19 cellular contexts compared by ENCODE assay signal in the genomic region with DNA sequence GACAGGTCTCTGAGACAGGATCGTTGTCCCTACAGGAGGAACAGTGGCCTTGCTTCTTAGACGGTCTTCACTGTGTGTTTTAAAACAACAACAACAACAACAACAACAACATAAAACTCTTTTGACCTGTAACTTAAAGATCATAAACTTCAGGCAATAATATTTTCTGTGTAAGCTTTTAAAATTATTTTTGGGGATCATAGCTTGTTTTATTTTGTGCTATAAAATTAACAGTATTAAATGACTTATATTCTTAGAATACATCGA. TPM values are rescaled to one million over a fixed set of nuclear protein-coding genes. Genes with fewer than 3 reads are reported as not detected.
DNase-seq lines count a peak whose midpoint lies in the region; ATAC-seq, FAIRE-seq and TF ChIP-seq lines count a peak whose summit lies in the region.
"Had no signal": no experiment of that assay in that cellular context is flagged by ENCODE, and none has a peak within 500 bp of the region (broad histone marks: within the 10 kb centered on the region; RNA-seq: fewer than 3 reads in every experiment).

No MANE protein-coding gene starts in this region.

- H3K36me3 ChIP-seq in Caco-2 (ENCODE audit: control insufficient read depth, insufficient read depth, low read length) (peaks cover 4% of the 10 kb centered on the region), SK-N-MC (ENCODE audit: insufficient read depth, low read length) (peaks cover 56% of the 10 kb centered on the region), HepG2 (replicated peaks in 1 of 2; ENCODE audit: control insufficient read depth in 1 of 2, insufficient read depth in 2 of 2, low read length in 2 of 2) (peaks cover 1 to 9% of the 10 kb centered on the region in 2 experiments), gastrocnemius medialis (peaks cover 0 to 29% of the 10 kb centered on the region in 2 donors)

- 31% methylated on average over 3 of the region's 3 CpGs for WGBS in HepG2 (ENCODE audit: low lambda C conversion rate)

- TF ChIP-seq EP300 in HepG2 (IDR thresholded peaks at IDR 0.05; ENCODE audit: low read depth in 2 of 2, low read length in 2 of 2) = no peak
- no peak for TF ChIP-seq EP300 in HepG2 (CRISPR knock-in tag; IDR thresholded peaks at IDR 0.05; ENCODE audit: borderline replicate concordance)

- BruUV-seq in Caco-2 (replicated peaks; lab: Mats Ljungman, UMichigan) (no TSS peak), HepG2 (replicated peaks; lab: Mats Ljungman, UMichigan) (no TSS peak)

- POLR2A ChIA-PET in Caco-2 (lab: Charles Lee) (interaction anchor here (1.2 kb wide), 1 partner anchor 29 kb away, joined by 3 read pairs; the partner anchor contains the start of gene LZTR1), HepG2 (lab: Yijun Ruan, JAX) (interaction anchor here (0.7 to 5.0 kb wide), 6 partner anchors 10 to 68 kb away, joined by 3 to 14 read pairs (median 7); partner anchors contain the start of genes CRKL, LZTR1 and THAP7)

- TF ChIP-seq RAD21 in HepG2 (CRISPR knock-in tag; IDR thresholded peaks at IDR 0.05) = no peak

- TF ChIP-seq POLR2A in HepG2 (IDR thresholded peaks at IDR 0.05; ENCODE audit: insufficient read depth in 1 of 2, low read depth in 2 of 2, low read length in 2 of 2) = no peak
- TF ChIP-seq POLR2A in gastrocnemius medialis (IDR thresholded peaks at IDR 0.05) = no peak

- peaks cover 11% of the 10 kb centered on the region for H3K4me1 Mint-ChIP-seq in Caco-2 (ENCODE audit: low read depth, unreplicated experiment)

- in situ Hi-C loops in HepG2 (cut with HindIII; ENCODE audit: extremely low pct_ligation_motif_present, low pct_unique_long_range_greater_than_20kb) (loop anchor here (5.0 kb wide), 1 partner anchor 36 kb away; the partner anchor contains the start of gene CRKL), gastrocnemius medialis (cut with MboI; ENCODE audit: low sequenced_read_pairs in 4 of 4) (no loop called here)

- no peak overlapping the region for H2AFZ ChIP-seq in HepG2 (ENCODE audit: low read length)
- H2AFZ ChIP-seq: GM23248 had no signal

- H3K27me3 Mint-ChIP-seq in Caco-2 (ENCODE audit: insufficient read depth, unreplicated experiment) = no peaks in the 10 kb centered on the region

- H3K27me3 ChIP-seq in Caco-2 (replicated peaks; ENCODE audit: control insufficient read depth, insufficient read depth, low read length) = no peaks in the 10 kb centered on the region
- H3K27me3 ChIP-seq in HepG2 (ENCODE audit: control insufficient read depth in 1 of 2, insufficient read depth in 2 of 2, low read length in 2 of 2) = no peaks in the 10 kb centered on the region; a peak in 1 of 5 replicates
- H3K27me3 ChIP-seq in gastrocnemius medialis = no peaks in the 10 kb centered on the region

- TF ChIP-seq CTCF in Caco-2 (IDR thresholded peaks at IDR 0.05; ENCODE audit: insufficient read depth in 1 of 2, low read depth in 1 of 2, low read length in 1 of 2, severe bottlenecking in 1 of 2, unreplicated experiment in 1 of 2) (no peak), HepG2 (CRISPR knock-in tag; IDR thresholded peaks at IDR 0.05) (no peak), gastrocnemius medialis (IDR thresholded peaks at IDR 0.05 in 4 of 5, conservative IDR thresholded peaks at IDR 0.05 in 1 of 5) (no peak), coronary artery (IDR thresholded peaks at IDR 0.05) (no peak)

- H3K4me3 ChIP-seq in Caco-2 (ENCODE audit: low read depth, low read length) (no peak overlapping the region), SK-N-MC (no peak overlapping the region), HepG2 (replicated peaks in 1 of 3; ENCODE audit: insufficient read depth in 1 of 3, low read depth in 2 of 3, low read length in 3 of 3) (peak overlapping the region in 2 of 3 experiments; percentile 8 to 15; a peak in 2 of 6 replicates), gastrocnemius medialis (no peak overlapping the region), coronary artery (no peak overlapping the region)
- H3K4me3 ChIP-seq: A549, GM12878, GM23248 had no signal

- intact Hi-C loops in Caco-2 (cut with micrococcal nuclease; ENCODE audit: unreplicated experiment) = loop anchor here (5.0 kb wide), 2 partner anchors 66 to 96 kb away; partner anchors contain the start of genes PI4KA and SNAP29
- intact Hi-C loops in HepG2 (cut with micrococcal nuclease; ENCODE audit: unreplicated experiment) = loop anchor here (10.0 kb wide), 1 partner anchor 178 kb away; the partner anchor contains the start of gene SERPIND1
- intact Hi-C loops in gastrocnemius medialis (cut with DNase I; ENCODE audit: low total_unique reads) = loop anchor here (2.0 to 10.0 kb wide), 2 partner anchors 34 to 68 kb away; no protein-coding TSS in a partner anchor

- DNase-seq in Caco-2 (no peak), SK-N-MC (ENCODE audit: low read depth, low spot score) (no peak), HepG2 (ENCODE audit: low spot score) (no peak), gastrocnemius medialis (no peak), coronary artery (ENCODE audit: low spot score) (no peak), OCI-M1 (lab: John Stamatoyannopoulos, UW) (no peak), germinal center (ENCODE audit: low spot score) (no peak)
- DNase-seq: COR-L47, NCI-H1436 treated with DMSO at 0.1 percent for 48 hours, NCI-H2081 treated with DMSO at 0.1 percent for 48 hours, NCI-H345, NCI-H526 treated with DMSO at 0.1 percent for 48 hours, Right ventricle myocardium superior had no signal

- ATAC-seq in HepG2 (no peak), gastrocnemius medialis (no peak), GM19455 (IDR thresholded peaks at IDR 0.05; ENCODE audit: unreplicated experiment) (no peak)
- ATAC-seq: A549, GM12878 had no signal

- H3K9me3 Mint-ChIP-seq in Caco-2 (ENCODE audit: unreplicated experiment) = no peaks in the 10 kb centered on the region

- no peak overlapping the region for H3K4me3 Mint-ChIP-seq in Caco-2 (ENCODE audit: unreplicated experiment)

- no peak for FAIRE-seq in HepG2 (lab: Jason Lieb, UNC)
- FAIRE-seq: A549, GM12878, HTR-8/SVneo had no signal

- peak overlapping the region; percentile 72 for H3K4me2 ChIP-seq in HepG2 (ENCODE audit: low read depth, low read length)

- peak overlapping the region; percentile 57 for H3K27ac Mint-ChIP-seq in Caco-2 (ENCODE audit: unreplicated experiment)

- peaks cover 76% of the 10 kb centered on the region for H3K79me2 ChIP-seq in HepG2 (ENCODE audit: insufficient read depth, low read length)

- H3K4me1 ChIP-seq in Caco-2 (peaks cover 73% of the 10 kb centered on the region), HepG2 (ENCODE audit: insufficient read depth, low read length) (peaks cover 88% of the 10 kb centered on the region), gastrocnemius medialis (peaks cover 50 to 56% of the 10 kb centered on the region in 2 donors)

- H3K27ac ChIP-seq in SK-N-MC (peak overlapping the region; percentile 74), HepG2 (ENCODE audit: extremely low read length, insufficient read depth, low read length) (peak overlapping the region; percentile 82), gastrocnemius medialis (peak overlapping the region; percentile 59 to 76 (median 73)), coronary artery (no peak overlapping the region)
- H3K27ac ChIP-seq: C4-2B had no signal

- no peak overlapping the region for H3K9ac ChIP-seq in SK-N-MC (ENCODE audit: insufficient read length)
- peak overlapping the region; percentile 58 for H3K9ac ChIP-seq in HepG2 (ENCODE audit: insufficient read depth, low read depth, low read length)
- H3K9ac ChIP-seq: GM23248 had no signal

- H3K9me3 ChIP-seq in Caco-2 (no peaks in the 10 kb centered on the region), SK-N-MC (ENCODE audit: low read depth, low read length) (no peaks in the 10 kb centered on the region), HepG2 (ENCODE audit: low read length) (no peaks in the 10 kb centered on the region), gastrocnemius medialis (no peaks in the 10 kb centered on the region)
- H3K9me3 ChIP-seq: A549 had no signal

- CTCF ChIA-PET in Caco-2 (lab: Charles Lee) = no interaction called here
- CTCF ChIA-PET in HepG2 (lab: Yijun Ruan, JAX; ENCODE audit: low intra/inter-chr PET ratio, low total read pairs) = interaction anchor here (0.6 kb wide), 1 partner anchor 9 kb away, joined by 3 read pairs; no protein-coding TSS in a partner anchor

- peaks cover 87% of the 10 kb centered on the region for H3K36me3 Mint-ChIP-seq in Caco-2 (ENCODE audit: insufficient read depth, unreplicated experiment)

- H4K20me1 ChIP-seq in HepG2 (ENCODE audit: insufficient read depth, low read length) = peaks cover 17% of the 10 kb centered on the region

RNA-seq across cellular contexts. Expression of gene AIFM3, which starts 13.8 kb away (rescaled TPM):
- total RNA-seq in Caco-2 (2022) = 0.73 and 3.0 TPM in 2 replicates
- 11.0 and 15.3 TPM in 2 replicates for total RNA-seq in HepG2 (2016; rRNA removed; fragmentation: Illumina TruSeq; extraction: Trizol)
- 11.0 and 11.3 TPM in 2 replicates for total RNA-seq in HepG2 (2016; cell fraction: cytosol; rRNA removed; fragmentation: Illumina TruSeq; extraction: Trizol; ENCODE audit: low read depth)
- total RNA-seq in HepG2 (2016; cell fraction: insoluble cytoplasmic fraction; rRNA removed; fragmentation: Illumina TruSeq; extraction: Trizol) = 8.7 and 17.7 TPM in 2 replicates
- 18.9 and 20.5 TPM in 2 replicates for total RNA-seq in HepG2 (2016; cell fraction: membrane; rRNA removed; fragmentation: Illumina TruSeq; extraction: Trizol)
- 17.3 and 19.2 TPM in 2 replicates for total RNA-seq in HepG2 (2016; cell fraction: nucleus; rRNA removed; fragmentation: Illumina TruSeq; extraction: Trizol)
- polyA plus RNA-seq in HepG2 (2011; rRNA removed) = 9.0 and 12.0 TPM in 2 replicates
- 9.9 and 12.9 TPM in 2 replicates for polyA plus RNA-seq in HepG2 (2011; cell fraction: cytosol; rRNA removed)
- 124 and 135 TPM in 2 replicates for polyA plus RNA-seq in HepG2 (2011; cell fraction: nucleus; rRNA removed)
- polyA plus RNA-seq in HepG2 (2012) = 9.3 and 10.2 TPM in 2 replicates
- polyA plus RNA-seq in HepG2 (2016; cell fraction: cytosol; fragmentation: Illumina TruSeq; extraction: Trizol; ENCODE audit: low read depth) = 9.8 and 11.5 TPM in 2 replicates
- polyA plus RNA-seq in HepG2 (2016; cell fraction: insoluble cytoplasmic fraction; fragmentation: Illumina TruSeq; extraction: Trizol; ENCODE audit: low read depth) = 8.2 and 11.1 TPM in 2 replicates
- 16.8 and 17.1 TPM in 2 replicates for polyA plus RNA-seq in HepG2 (2016; cell fraction: membrane; fragmentation: Illumina TruSeq; extraction: Trizol; ENCODE audit: low read depth)
- polyA plus RNA-seq in HepG2 (2016; cell fraction: nucleus; fragmentation: Illumina TruSeq; extraction: Trizol; ENCODE audit: insufficient read depth, low read depth) = 45.0 and 47.7 TPM in 2 replicates
- 0.07 and 13.9 TPM in 2 replicates for polyA minus RNA-seq in HepG2 (2011; rRNA and poly(A)+ RNA removed; ENCODE audit: low replicate concordance)
- 6.5 and 6.6 TPM in 2 replicates for polyA minus RNA-seq in HepG2 (2011; cell fraction: cytosol; rRNA and poly(A)+ RNA removed)
- polyA minus RNA-seq in HepG2 (2011; cell fraction: nucleus; rRNA and poly(A)+ RNA removed) = 18.9 and 19.3 TPM in 2 replicates
- total RNA-seq in gastrocnemius medialis = under 1 TPM in 2 of 4 donors, not detected in 2; 0.22 to 0.42 TPM
- polyA plus RNA-seq: GM23248 had no signal

RNA-seq across cellular contexts. Expression of gene LZTR1, which starts 28.8 kb away (rescaled TPM):
- 37.2 and 41.3 TPM in 2 replicates for total RNA-seq in Caco-2 (2022)
- 12.0 and 22.4 TPM in 2 replicates for total RNA-seq in HepG2 (2016; rRNA removed; fragmentation: Illumina TruSeq; extraction: Trizol)
- 6.7 and 7.2 TPM in 2 replicates for total RNA-seq in HepG2 (2016; cell fraction: cytosol; rRNA removed; fragmentation: Illumina TruSeq; extraction: Trizol; ENCODE audit: low read depth)
- total RNA-seq in HepG2 (2016; cell fraction: insoluble cytoplasmic fraction; rRNA removed; fragmentation: Illumina TruSeq; extraction: Trizol) = 11.0 and 24.0 TPM in 2 replicates
- 7.2 and 7.5 TPM in 2 replicates for total RNA-seq in HepG2 (2016; cell fraction: membrane; rRNA removed; fragmentation: Illumina TruSeq; extraction: Trizol)
- 24.0 and 31.5 TPM in 2 replicates for total RNA-seq in HepG2 (2016; cell fraction: nucleus; rRNA removed; fragmentation: Illumina TruSeq; extraction: Trizol)
- polyA plus RNA-seq in HepG2 (2011; rRNA removed) = 21.8 and 36.0 TPM in 2 replicates
- polyA plus RNA-seq in HepG2 (2011; cell fraction: cytosol; rRNA removed) = 7.8 and 11.5 TPM in 2 replicates
- polyA plus RNA-seq in HepG2 (2011; cell fraction: nucleus; rRNA removed) = 218 and 255 TPM in 2 replicates
- polyA plus RNA-seq in HepG2 (2012) = 16.0 and 20.8 TPM in 2 replicates
- 1.7 and 1.9 TPM in 2 replicates for polyA plus RNA-seq in HepG2 (2016; cell fraction: cytosol; fragmentation: Illumina TruSeq; extraction: Trizol; ENCODE audit: low read depth)
- polyA plus RNA-seq in HepG2 (2016; cell fraction: insoluble cytoplasmic fraction; fragmentation: Illumina TruSeq; extraction: Trizol; ENCODE audit: low read depth) = 10.7 and 13.3 TPM in 2 replicates
- polyA plus RNA-seq in HepG2 (2016; cell fraction: membrane; fragmentation: Illumina TruSeq; extraction: Trizol; ENCODE audit: low read depth) = 3.5 and 4.4 TPM in 2 replicates
- polyA plus RNA-seq in HepG2 (2016; cell fraction: nucleus; fragmentation: Illumina TruSeq; extraction: Trizol; ENCODE audit: insufficient read depth, low read depth) = 85.8 and 92.2 TPM in 2 replicates
- 28.9 and 51.0 TPM in 2 replicates for polyA minus RNA-seq in HepG2 (2011; rRNA and poly(A)+ RNA removed; ENCODE audit: low replicate concordance)
- 12.1 and 13.7 TPM in 2 replicates for polyA minus RNA-seq in HepG2 (2011; cell fraction: cytosol; rRNA and poly(A)+ RNA removed)
- polyA minus RNA-seq in HepG2 (2011; cell fraction: nucleus; rRNA and poly(A)+ RNA removed) = 71.7 and 79.9 TPM in 2 replicates
- total RNA-seq in gastrocnemius medialis = 10 to 100 TPM; 25.4 to 36.4 (median 26.3) TPM

RNA-seq across cellular contexts. Expression of gene CRKL, which starts 36.1 kb away (rescaled TPM):
- 76.0 and 82.7 TPM in 2 replicates for total RNA-seq in Caco-2 (2022)
- total RNA-seq in HepG2 (2016; rRNA removed; fragmentation: Illumina TruSeq; extraction: Trizol) = 60.6 and 75.5 TPM in 2 replicates
- total RNA-seq in HepG2 (2016; cell fraction: cytosol; rRNA removed; fragmentation: Illumina TruSeq; extraction: Trizol; ENCODE audit: low read depth) = 31.3 and 33.5 TPM in 2 replicates
- total RNA-seq in HepG2 (2016; cell fraction: insoluble cytoplasmic fraction; rRNA removed; fragmentation: Illumina TruSeq; extraction: Trizol) = 61.8 and 67.5 TPM in 2 replicates
- total RNA-seq in HepG2 (2016; cell fraction: membrane; rRNA removed; fragmentation: Illumina TruSeq; extraction: Trizol) = 27.3 and 27.5 TPM in 2 replicates
- 33.6 and 40.5 TPM in 2 replicates for total RNA-seq in HepG2 (2016; cell fraction: nucleus; rRNA removed; fragmentation: Illumina TruSeq; extraction: Trizol)
- 35.0 and 37.4 TPM in 2 replicates for polyA plus RNA-seq in HepG2 (2011; rRNA removed)
- polyA plus RNA-seq in HepG2 (2011; cell fraction: cytosol; rRNA removed) = 27.9 and 33.2 TPM in 2 replicates
- 28.4 and 33.0 TPM in 2 replicates for polyA plus RNA-seq in HepG2 (2011; cell fraction: nucleus; rRNA removed)
- polyA plus RNA-seq in HepG2 (2012) = 35.2 and 35.3 TPM in 2 replicates
- polyA plus RNA-seq in HepG2 (2016; cell fraction: cytosol; fragmentation: Illumina TruSeq; extraction: Trizol; ENCODE audit: low read depth) = 1.8 and 2.0 TPM in 2 replicates
- polyA plus RNA-seq in HepG2 (2016; cell fraction: insoluble cytoplasmic fraction; fragmentation: Illumina TruSeq; extraction: Trizol; ENCODE audit: low read depth) = 51.7 and 54.5 TPM in 2 replicates
- polyA plus RNA-seq in HepG2 (2016; cell fraction: membrane; fragmentation: Illumina TruSeq; extraction: Trizol; ENCODE audit: low read depth) = 8.2 and 8.3 TPM in 2 replicates
- polyA plus RNA-seq in HepG2 (2016; cell fraction: nucleus; fragmentation: Illumina TruSeq; extraction: Trizol; ENCODE audit: insufficient read depth, low read depth) = 43.1 and 45.5 TPM in 2 replicates
- polyA minus RNA-seq in HepG2 (2011; rRNA and poly(A)+ RNA removed; ENCODE audit: low replicate concordance) = 24.4 and 79.1 TPM in 2 replicates
- 48.4 and 52.7 TPM in 2 replicates for polyA minus RNA-seq in HepG2 (2011; cell fraction: cytosol; rRNA and poly(A)+ RNA removed)
- polyA minus RNA-seq in HepG2 (2011; cell fraction: nucleus; rRNA and poly(A)+ RNA removed) = 20.6 and 30.0 TPM in 2 replicates
- total RNA-seq in gastrocnemius medialis = 100 to 1,000 TPM in 1 of 4 donors, 10 to 100 TPM in 3; 73.3 to 109 (median 84.7) TPM

RNA-seq across cellular contexts. Expression of gene THAP7, which starts 48.6 kb away (rescaled TPM):
- total RNA-seq in Caco-2 (2022) (29.1 and 30.6 TPM in 2 replicates), HepG2 (2016; rRNA removed; fragmentation: Illumina TruSeq; extraction: Trizol) (20.4 and 25.5 TPM in 2 replicates), gastrocnemius medialis (10 to 100 TPM; 44.8 to 76.2 (median 61.7) TPM)
- 10.9 and 13.4 TPM in 2 replicates for total RNA-seq in HepG2 (2016; cell fraction: cytosol; rRNA removed; fragmentation: Illumina TruSeq; extraction: Trizol; ENCODE audit: low read depth)
- total RNA-seq in HepG2 (2016; cell fraction: insoluble cytoplasmic fraction; rRNA removed; fragmentation: Illumina TruSeq; extraction: Trizol) = 22.1 and 23.8 TPM in 2 replicates
- total RNA-seq in HepG2 (2016; cell fraction: membrane; rRNA removed; fragmentation: Illumina TruSeq; extraction: Trizol) = 19.2 and 23.3 TPM in 2 replicates
- total RNA-seq in HepG2 (2016; cell fraction: nucleus; rRNA removed; fragmentation: Illumina TruSeq; extraction: Trizol) = 18.4 and 19.1 TPM in 2 replicates
- polyA plus RNA-seq in HepG2 (2011; rRNA removed) = 13.0 and 16.4 TPM in 2 replicates
- 11.4 and 17.5 TPM in 2 replicates for polyA plus RNA-seq in HepG2 (2011; cell fraction: cytosol; rRNA removed)
- 53.1 and 55.7 TPM in 2 replicates for polyA plus RNA-seq in HepG2 (2011; cell fraction: nucleus; rRNA removed)
- polyA plus RNA-seq in HepG2 (2012) = 7.6 and 9.2 TPM in 2 replicates
- 11.6 and 14.4 TPM in 2 replicates for polyA plus RNA-seq in HepG2 (2016; cell fraction: cytosol; fragmentation: Illumina TruSeq; extraction: Trizol; ENCODE audit: low read depth)
- 22.2 and 26.6 TPM in 2 replicates for polyA plus RNA-seq in HepG2 (2016; cell fraction: insoluble cytoplasmic fraction; fragmentation: Illumina TruSeq; extraction: Trizol; ENCODE audit: low read depth)
- 17.6 and 24.0 TPM in 2 replicates for polyA plus RNA-seq in HepG2 (2016; cell fraction: membrane; fragmentation: Illumina TruSeq; extraction: Trizol; ENCODE audit: low read depth)
- 42.7 and 46.0 TPM in 2 replicates for polyA plus RNA-seq in HepG2 (2016; cell fraction: nucleus; fragmentation: Illumina TruSeq; extraction: Trizol; ENCODE audit: insufficient read depth, low read depth)
- polyA minus RNA-seq in HepG2 (2011; rRNA and poly(A)+ RNA removed; ENCODE audit: low replicate concordance) = 19.9 and 30.3 TPM in 2 replicates
- polyA minus RNA-seq in HepG2 (2011; cell fraction: cytosol; rRNA and poly(A)+ RNA removed) = 6.9 and 7.9 TPM in 2 replicates
- 34.2 and 38.9 TPM in 2 replicates for polyA minus RNA-seq in HepG2 (2011; cell fraction: nucleus; rRNA and poly(A)+ RNA removed)

Comparison
In these comparisons a context has a peak if more than half of its experiments do, and no peak if none do; other contexts are left out.
1. H3K4me3 ChIP-seq: peak in HepG2 (2 of 3); none in Caco-2 (single experiment), SK-N-MC (single experiment), gastrocnemius medialis (0 of 4) and coronary artery (single experiment).
2. H3K27ac ChIP-seq: peak in SK-N-MC (single experiment), HepG2 (single experiment) and gastrocnemius medialis (4 of 4); none in coronary artery (0 of 2).